Comparison of ENCODE assay signal across 1 cellular context in the genomic region with DNA sequence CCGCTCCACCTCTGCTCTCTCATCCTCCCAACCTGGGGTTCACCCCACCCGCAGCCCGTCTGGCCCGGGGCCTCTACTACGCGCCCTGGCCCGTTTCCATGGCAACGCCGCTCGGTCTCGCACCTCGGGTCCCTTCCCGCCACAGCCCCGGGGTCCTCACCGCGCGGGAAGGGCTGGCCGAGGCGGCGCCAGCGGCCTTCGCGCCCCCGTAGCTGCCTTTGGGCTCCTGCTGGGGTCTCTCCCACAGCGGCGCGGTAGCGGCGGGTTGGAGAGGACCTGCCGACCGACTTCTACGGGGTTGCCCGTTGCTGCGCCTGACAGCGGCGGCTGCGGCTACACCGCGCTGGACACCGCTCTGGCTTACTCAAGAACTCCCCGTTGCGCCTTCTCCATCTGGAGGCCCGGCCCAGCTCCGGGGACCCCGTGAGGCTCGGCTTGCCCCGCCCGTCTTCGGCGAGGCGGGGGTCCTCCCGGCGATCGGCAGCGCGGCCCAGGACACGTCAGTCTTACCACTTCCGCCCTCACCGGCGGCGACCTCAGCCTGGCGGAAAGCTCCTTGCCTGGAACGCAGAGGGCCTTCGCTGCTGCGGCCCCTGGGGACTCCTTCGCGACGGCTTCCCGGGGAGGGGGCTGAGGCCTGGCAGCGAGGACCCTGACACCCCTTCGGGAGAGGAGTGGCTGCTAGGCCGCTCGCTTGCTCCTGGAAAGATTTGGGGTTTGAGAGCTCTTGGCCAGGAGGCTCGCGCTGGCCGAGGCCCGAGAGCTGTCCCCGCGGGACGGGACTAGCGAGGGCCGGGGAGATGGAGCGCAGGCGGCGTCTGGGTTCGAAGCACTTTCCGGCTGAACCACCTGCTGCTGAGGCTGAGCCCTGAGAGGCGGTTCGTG.
TF ChIP-seq lines count a peak whose summit lies in the region.

A gene with protein sequence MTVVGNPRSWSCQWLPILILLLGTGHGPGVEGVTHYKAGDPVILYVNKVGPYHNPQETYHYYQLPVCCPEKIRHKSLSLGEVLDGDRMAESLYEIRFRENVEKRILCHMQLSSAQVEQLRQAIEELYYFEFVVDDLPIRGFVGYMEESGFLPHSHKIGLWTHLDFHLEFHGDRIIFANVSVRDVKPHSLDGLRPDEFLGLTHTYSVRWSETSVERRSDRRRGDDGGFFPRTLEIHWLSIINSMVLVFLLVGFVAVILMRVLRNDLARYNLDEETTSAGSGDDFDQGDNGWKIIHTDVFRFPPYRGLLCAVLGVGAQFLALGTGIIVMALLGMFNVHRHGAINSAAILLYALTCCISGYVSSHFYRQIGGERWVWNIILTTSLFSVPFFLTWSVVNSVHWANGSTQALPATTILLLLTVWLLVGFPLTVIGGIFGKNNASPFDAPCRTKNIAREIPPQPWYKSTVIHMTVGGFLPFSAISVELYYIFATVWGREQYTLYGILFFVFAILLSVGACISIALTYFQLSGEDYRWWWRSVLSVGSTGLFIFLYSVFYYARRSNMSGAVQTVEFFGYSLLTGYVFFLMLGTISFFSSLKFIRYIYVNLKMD (minus strand): TSS at position 256 of the 885 bp plus-strand sequence. CDS start 422 bp downstream, outside the sequence.

TF ChIP-seq in K562, 482 proteins besides CTCF, POLR2A, EP300 and RAD21 (continued from another document and continues in another):
- TF ChIP-seq, protein P1, sequence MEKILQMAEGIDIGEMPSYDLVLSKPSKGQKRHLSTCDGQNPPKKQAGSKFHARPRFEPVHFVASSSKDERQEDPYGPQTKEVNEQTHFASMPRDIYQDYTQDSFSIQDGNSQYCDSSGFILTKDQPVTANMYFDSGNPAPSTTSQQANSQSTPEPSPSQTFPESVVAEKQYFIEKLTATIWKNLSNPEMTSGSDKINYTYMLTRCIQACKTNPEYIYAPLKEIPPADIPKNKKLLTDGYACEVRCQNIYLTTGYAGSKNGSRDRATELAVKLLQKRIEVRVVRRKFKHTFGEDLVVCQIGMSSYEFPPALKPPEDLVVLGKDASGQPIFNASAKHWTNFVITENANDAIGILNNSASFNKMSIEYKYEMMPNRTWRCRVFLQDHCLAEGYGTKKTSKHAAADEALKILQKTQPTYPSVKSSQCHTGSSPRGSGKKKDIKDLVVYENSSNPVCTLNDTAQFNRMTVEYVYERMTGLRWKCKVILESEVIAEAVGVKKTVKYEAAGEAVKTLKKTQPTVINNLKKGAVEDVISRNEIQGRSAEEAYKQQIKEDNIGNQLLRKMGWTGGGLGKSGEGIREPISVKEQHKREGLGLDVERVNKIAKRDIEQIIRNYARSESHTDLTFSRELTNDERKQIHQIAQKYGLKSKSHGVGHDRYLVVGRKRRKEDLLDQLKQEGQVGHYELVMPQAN (IDR thresholded peaks at IDR 0.05; ENCODE audit: borderline replicate concordance): peak; percentile 72; the same call in 1 of the 2 replicates
- TF ChIP-seq CHD4 (IDR thresholded peaks at IDR 0.05; ENCODE audit: insufficient read depth, insufficient replicate concordance, low read depth, low read length, poor library complexity, severe bottlenecking) (no peak), HIVEP1 (CRISPR knock-in tag; IDR thresholded peaks at IDR 0.05) (0 out of 2 replicates have a peak, but pooled peaks have one; percentile 49), CBX3 (IDR thresholded peaks at IDR 0.05; ENCODE audit: borderline replicate concordance in 1 of 2, low read length in 2 of 2) (peak in 1 of 2 experiments; percentile 80; a peak in 1 of 3 replicates), ZNF57 (CRISPR knock-in tag; IDR thresholded peaks at IDR 0.05) (0 out of 2 replicates have a peak, but pooled peaks have one; percentile 24), ZNF655 (CRISPR knock-in tag; IDR thresholded peaks at IDR 0.05) (no peak), ZNF140 (CRISPR knock-in tag; IDR thresholded peaks at IDR 0.05) (no peak), ZFX (CRISPR knock-in tag; IDR thresholded peaks at IDR 0.05) (peak; percentile 95), RBM22 (IDR thresholded peaks at IDR 0.05; ENCODE audit: low read depth, low read length, poor library complexity, severe bottlenecking) (peak; percentile 66), HES1 (IDR thresholded peaks at IDR 0.05; ENCODE audit: low read depth) (no peak), MEF2D (tag; conservative IDR thresholded peaks at IDR 0.05; ENCODE audit: low read depth) (no peak), HMGN3 (IDR thresholded peaks at IDR 0.05; ENCODE audit: borderline replicate concordance, extremely low read depth, insufficient read length, low read depth, low read length) (peak; percentile 23), ZNF217 (CRISPR knock-in tag; IDR thresholded peaks at IDR 0.05) (no peak), GTF2E2 (tag; IDR thresholded peaks at IDR 0.05) (peak; percentile 84), MLLT1 (IDR thresholded peaks at IDR 0.05) (0 out of 4 replicates have a peak, but pooled peaks of 1 of the 2 experiments have one; percentile 14), HMG20A (CRISPR knock-in tag; conservative IDR thresholded peaks at IDR 0.05) (no peak), HDAC6 (IDR thresholded peaks at IDR 0.05; ENCODE audit: low read depth, low read length) (no peak), ETV6 (IDR thresholded peaks at IDR 0.05; ENCODE audit: borderline replicate concordance in 1 of 2, low read depth in 2 of 2, low read length in 1 of 2) (no peak), ETV6 (CRISPR knock-in tag; IDR thresholded peaks at IDR 0.05; ENCODE audit: borderline replicate concordance) (no peak), ESRRB (CRISPR knock-in tag; IDR thresholded peaks at IDR 0.05; ENCODE audit: borderline replicate concordance) (no peak), STAT5B (CRISPR knock-in tag; IDR thresholded peaks at IDR 0.05) (no peak), ASH1L (IDR thresholded peaks at IDR 0.05; ENCODE audit: borderline replicate concordance, low read depth, partially characterized antibody) (peak; percentile 14), DMBX1 (CRISPR knock-in tag; IDR thresholded peaks at IDR 0.05; ENCODE audit: borderline replicate concordance) (0 out of 2 replicates have a peak, but pooled peaks have one; percentile 52), TEAD2 (tag; IDR thresholded peaks at IDR 0.05) (no peak), ZNF263 (CRISPR knock-in tag; IDR thresholded peaks at IDR 0.05; ENCODE audit: borderline replicate concordance) (peak; percentile 66; the same call in 1 of the 2 replicates), PML (IDR thresholded peaks at IDR 0.05; ENCODE audit: low read length) (peak; percentile 18; the same call in 1 of the 2 replicates), ATF1 (CRISPR knock-in tag; IDR thresholded peaks at IDR 0.05) (no peak), ATF1 (tag; IDR thresholded peaks at IDR 0.05) (peak; percentile 97), MEF2A (IDR thresholded peaks at IDR 0.05; ENCODE audit: control insufficient read depth, low read depth, low read length) (no peak), E2F3 (CRISPR knock-in tag; IDR thresholded peaks at IDR 0.05) (peak; percentile 75), CCNT2 (IDR thresholded peaks at IDR 0.05; ENCODE audit: borderline replicate concordance, extremely low read depth, insufficient read length, low read depth, low read length) (peak; percentile 8), MBD2 (IDR thresholded peaks at IDR 0.05; ENCODE audit: borderline replicate concordance, low read depth) (peak; percentile 59), POLR2G (IDR thresholded peaks at IDR 0.05; ENCODE audit: low read depth, low read length) (peak; percentile 94), NR2C2 (CRISPR knock-in tag; IDR thresholded peaks at IDR 0.05) (no peak), NR2C2 (tag; IDR thresholded peaks at IDR 0.05) (peak; percentile 74), KDM5B (IDR thresholded peaks at IDR 0.05; ENCODE audit: insufficient replicate concordance, low read depth, low read length) (peak; percentile 51), ZC3H8 (IDR thresholded peaks at IDR 0.05) (no peak)
- TF ChIP-seq, protein P2, sequence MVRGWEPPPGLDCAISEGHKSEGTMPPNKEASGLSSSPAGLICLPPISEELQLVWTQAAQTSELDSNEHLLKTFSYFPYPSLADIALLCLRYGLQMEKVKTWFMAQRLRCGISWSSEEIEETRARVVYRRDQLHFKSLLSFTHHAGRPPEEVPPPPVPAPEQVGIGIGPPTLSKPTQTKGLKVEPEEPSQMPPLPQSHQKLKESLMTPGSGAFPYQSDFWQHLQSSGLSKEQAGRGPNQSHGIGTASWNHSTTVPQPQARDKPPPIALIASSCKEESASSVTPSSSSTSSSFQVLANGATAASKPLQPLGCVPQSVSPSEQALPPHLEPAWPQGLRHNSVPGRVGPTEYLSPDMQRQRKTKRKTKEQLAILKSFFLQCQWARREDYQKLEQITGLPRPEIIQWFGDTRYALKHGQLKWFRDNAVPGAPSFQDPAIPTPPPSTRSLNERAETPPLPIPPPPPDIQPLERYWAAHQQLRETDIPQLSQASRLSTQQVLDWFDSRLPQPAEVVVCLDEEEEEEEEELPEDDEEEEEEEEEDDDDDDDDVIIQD (CRISPR knock-in tag; IDR thresholded peaks at IDR 0.05): no peak
- TF ChIP-seq, protein P3, sequence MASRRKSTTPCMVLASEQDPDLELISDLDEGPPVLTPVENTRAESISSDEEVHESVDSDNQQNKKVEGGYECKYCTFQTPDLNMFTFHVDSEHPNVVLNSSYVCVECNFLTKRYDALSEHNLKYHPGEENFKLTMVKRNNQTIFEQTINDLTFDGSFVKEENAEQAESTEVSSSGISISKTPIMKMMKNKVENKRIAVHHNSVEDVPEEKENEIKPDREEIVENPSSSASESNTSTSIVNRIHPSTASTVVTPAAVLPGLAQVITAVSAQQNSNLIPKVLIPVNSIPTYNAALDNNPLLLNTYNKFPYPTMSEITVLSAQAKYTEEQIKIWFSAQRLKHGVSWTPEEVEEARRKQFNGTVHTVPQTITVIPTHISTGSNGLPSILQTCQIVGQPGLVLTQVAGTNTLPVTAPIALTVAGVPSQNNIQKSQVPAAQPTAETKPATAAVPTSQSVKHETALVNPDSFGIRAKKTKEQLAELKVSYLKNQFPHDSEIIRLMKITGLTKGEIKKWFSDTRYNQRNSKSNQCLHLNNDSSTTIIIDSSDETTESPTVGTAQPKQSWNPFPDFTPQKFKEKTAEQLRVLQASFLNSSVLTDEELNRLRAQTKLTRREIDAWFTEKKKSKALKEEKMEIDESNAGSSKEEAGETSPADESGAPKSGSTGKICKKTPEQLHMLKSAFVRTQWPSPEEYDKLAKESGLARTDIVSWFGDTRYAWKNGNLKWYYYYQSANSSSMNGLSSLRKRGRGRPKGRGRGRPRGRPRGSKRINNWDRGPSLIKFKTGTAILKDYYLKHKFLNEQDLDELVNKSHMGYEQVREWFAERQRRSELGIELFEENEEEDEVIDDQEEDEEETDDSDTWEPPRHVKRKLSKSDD (conservative IDR thresholded peaks at IDR 0.05; ENCODE audit: low read length): no peak
- TF ChIP-seq, protein P4, sequence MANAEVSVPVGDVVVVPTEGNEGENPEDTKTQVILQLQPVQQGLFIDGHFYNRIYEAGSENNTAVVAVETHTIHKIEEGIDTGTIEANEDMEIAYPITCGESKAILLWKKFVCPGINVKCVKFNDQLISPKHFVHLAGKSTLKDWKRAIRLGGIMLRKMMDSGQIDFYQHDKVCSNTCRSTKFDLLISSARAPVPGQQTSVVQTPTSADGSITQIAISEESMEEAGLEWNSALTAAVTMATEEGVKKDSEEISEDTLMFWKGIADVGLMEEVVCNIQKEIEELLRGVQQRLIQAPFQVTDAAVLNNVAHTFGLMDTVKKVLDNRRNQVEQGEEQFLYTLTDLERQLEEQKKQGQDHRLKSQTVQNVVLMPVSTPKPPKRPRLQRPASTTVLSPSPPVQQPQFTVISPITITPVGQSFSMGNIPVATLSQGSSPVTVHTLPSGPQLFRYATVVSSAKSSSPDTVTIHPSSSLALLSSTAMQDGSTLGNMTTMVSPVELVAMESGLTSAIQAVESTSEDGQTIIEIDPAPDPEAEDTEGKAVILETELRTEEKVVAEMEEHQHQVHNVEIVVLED (CRISPR knock-in tag; IDR thresholded peaks at IDR 0.05): peak; percentile 69
- TF ChIP-seq, protein P5, sequence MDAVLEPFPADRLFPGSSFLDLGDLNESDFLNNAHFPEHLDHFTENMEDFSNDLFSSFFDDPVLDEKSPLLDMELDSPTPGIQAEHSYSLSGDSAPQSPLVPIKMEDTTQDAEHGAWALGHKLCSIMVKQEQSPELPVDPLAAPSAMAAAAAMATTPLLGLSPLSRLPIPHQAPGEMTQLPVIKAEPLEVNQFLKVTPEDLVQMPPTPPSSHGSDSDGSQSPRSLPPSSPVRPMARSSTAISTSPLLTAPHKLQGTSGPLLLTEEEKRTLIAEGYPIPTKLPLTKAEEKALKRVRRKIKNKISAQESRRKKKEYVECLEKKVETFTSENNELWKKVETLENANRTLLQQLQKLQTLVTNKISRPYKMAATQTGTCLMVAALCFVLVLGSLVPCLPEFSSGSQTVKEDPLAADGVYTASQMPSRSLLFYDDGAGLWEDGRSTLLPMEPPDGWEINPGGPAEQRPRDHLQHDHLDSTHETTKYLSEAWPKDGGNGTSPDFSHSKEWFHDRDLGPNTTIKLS (IDR thresholded peaks at IDR 0.05; ENCODE audit: borderline replicate concordance, low read depth): peak; percentile 96
- TF ChIP-seq, protein P6, sequence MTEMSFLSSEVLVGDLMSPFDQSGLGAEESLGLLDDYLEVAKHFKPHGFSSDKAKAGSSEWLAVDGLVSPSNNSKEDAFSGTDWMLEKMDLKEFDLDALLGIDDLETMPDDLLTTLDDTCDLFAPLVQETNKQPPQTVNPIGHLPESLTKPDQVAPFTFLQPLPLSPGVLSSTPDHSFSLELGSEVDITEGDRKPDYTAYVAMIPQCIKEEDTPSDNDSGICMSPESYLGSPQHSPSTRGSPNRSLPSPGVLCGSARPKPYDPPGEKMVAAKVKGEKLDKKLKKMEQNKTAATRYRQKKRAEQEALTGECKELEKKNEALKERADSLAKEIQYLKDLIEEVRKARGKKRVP (CRISPR knock-in tag; IDR thresholded peaks at IDR 0.05): 0 out of 2 replicates have a peak, but pooled peaks have one; percentile 10
